In genomic region chr7:73308074-73308664, GRCh38 we compare ENCODE assay signal across 8 cellular contexts. TPM values are rescaled to one million over a fixed set of nuclear protein-coding genes. Genes with fewer than 3 reads are reported as not detected.
DNase-seq lines count a peak whose midpoint lies in the region; ATAC-seq and TF ChIP-seq lines count a peak whose summit lies in the region.

No MANE protein-coding gene starts in this region.

- H3K4me3 Mint-ChIP-seq in CD14-positive monocyte: peak overlapping the region; percentile 94 to 95
- H3K4me3 Mint-ChIP-seq in activated naive CD8-positive, alpha-beta T cell treated with anti-CD3 and anti-CD28 coated beads, Interleukin-2, amount 50 U/mL, for 24 hours: peak overlapping the region; percentile 95

- intact Hi-C loops in CD14-positive monocyte (cut with micrococcal nuclease) (no loop called here), stomach (cut with DNase I; ENCODE audit: low total_unique reads) (no loop called here)

- H3K27me3 Mint-ChIP-seq in CD14-positive monocyte (ENCODE audit: low read depth in 3 of 3): no peaks in the 10 kb centered on the region
- H3K27me3 Mint-ChIP-seq in activated naive CD8-positive, alpha-beta T cell treated with anti-CD3 and anti-CD28 coated beads, Interleukin-2, amount 50 U/mL, for 24 hours: no peaks in the 10 kb centered on the region

- TF ChIP-seq CTCF in CD14-positive monocyte (IDR thresholded peaks at IDR 0.05) (no peak), stomach (IDR thresholded peaks at IDR 0.05) (no peak)

- DNase-seq in CD14-positive monocyte (ENCODE audit: low spot score): no peak
- DNase-seq in activated naive CD8-positive, alpha-beta T cell treated with anti-CD3 and anti-CD28 coated beads, Interleukin-2, amount 50 U/mL, for 24 hours: no peak
- peak; percentile 5 for DNase-seq in iris pigment epithelial cell (ENCODE audit: low read depth)
- DNase-seq in stomach: no peak
- no peak for DNase-seq in stimulated activated CD4-positive, alpha-beta T cell treated with anti-CD3 and anti-CD28 coated beads, Interleukin-4, amount 100 ng/mL, for 24 hours
- DNase-seq in NCI-H524 (lab: John Stamatoyannopoulos, UW): no peak

- H3K4me1 Mint-ChIP-seq in CD14-positive monocyte: peaks cover 42% of the 10 kb centered on the region
- peaks cover 34% of the 10 kb centered on the region for H3K4me1 Mint-ChIP-seq in activated naive CD8-positive, alpha-beta T cell treated with anti-CD3 and anti-CD28 coated beads, Interleukin-2, amount 50 U/mL, for 24 hours

- H3K9me3 ChIP-seq in stomach: no peaks in the 10 kb centered on the region

- H3K4me1 ChIP-seq in stomach: peaks cover 8 to 22% (median 20%) of the 10 kb centered on the region in 4 donors

- peaks cover 32 to 36% of the 10 kb centered on the region in 2 donors for H3K36me3 Mint-ChIP-seq in CD14-positive monocyte
- H3K36me3 Mint-ChIP-seq in activated naive CD8-positive, alpha-beta T cell treated with anti-CD3 and anti-CD28 coated beads, Interleukin-2, amount 50 U/mL, for 24 hours (ENCODE audit: low read depth): peaks cover 23% of the 10 kb centered on the region

- H3K4me3 ChIP-seq in stomach: peak overlapping the region; percentile 62 to 94 (median 70)

- ATAC-seq in GM19372 (IDR thresholded peaks at IDR 0.05; ENCODE audit: low read depth, unreplicated experiment) (peak; percentile 40), HG03439 (IDR thresholded peaks at IDR 0.05; ENCODE audit: unreplicated experiment) (peak; percentile 35)
- peak; percentile 42 for ATAC-seq in activated naive CD8-positive, alpha-beta T cell treated with anti-CD3 and anti-CD28 coated beads, Interleukin-2, amount 50 U/mL, for 24 hours

- no peak for TF ChIP-seq EP300 in stomach (IDR thresholded peaks at IDR 0.05)

- peak overlapping the region; percentile 67 to 82 (median 79) for H3K27ac ChIP-seq in stomach

- TF ChIP-seq POLR2A in stomach (IDR thresholded peaks at IDR 0.05): no peak

- WGBS in stomach, 5 donors: 10 to 32% (median 13%) methylated on average over 19 to 43 of the region's 43 CpGs

- H3K36me3 ChIP-seq in stomach: peaks cover 24 to 43% (median 40%) of the 10 kb centered on the region in 4 donors

- H3K27ac Mint-ChIP-seq in CD14-positive monocyte: peak overlapping the region; percentile 69 to 89 (median 85)
- peak overlapping the region; percentile 95 for H3K27ac Mint-ChIP-seq in activated naive CD8-positive, alpha-beta T cell treated with anti-CD3 and anti-CD28 coated beads, Interleukin-2, amount 50 U/mL, for 24 hours

- no peaks in the 10 kb centered on the region for H3K9me3 Mint-ChIP-seq in CD14-positive monocyte
- H3K9me3 Mint-ChIP-seq in activated naive CD8-positive, alpha-beta T cell treated with anti-CD3 and anti-CD28 coated beads, Interleukin-2, amount 50 U/mL, for 24 hours: no peaks in the 10 kb centered on the region

- H3K27me3 ChIP-seq in stomach: no peaks in the 10 kb centered on the region

RNA-seq across cellular contexts. Expression of gene NSUN5, which starts 0.5 kb away (rescaled TPM):
- polyA plus RNA-seq in CD14-positive monocyte (10 to 100 TPM; 28.6 to 31.3 TPM), stomach (10 to 100 TPM; 22.4 to 26.9 (median 24.6) TPM)
- total RNA-seq in stomach: 10 to 100 TPM in 3 of 5 donors, 1 to 10 TPM in 1, not detected in 1; 6.7 to 97.3 (median 16.5) TPM

RNA-seq across cellular contexts. Expression of gene TRIM50, which starts 19.7 kb away (rescaled TPM):
- polyA plus RNA-seq in CD14-positive monocyte (not detected), stomach (10 to 100 TPM; 28.0 to 35.4 (median 31.7) TPM)
- 10 to 100 TPM in 4 of 5 donors, not detected in 1; 10.8 to 69.4 (median 32.1) TPM for total RNA-seq in stomach

RNA-seq across cellular contexts. Expression of gene FKBP6, which starts 19.8 kb away (rescaled TPM):
- polyA plus RNA-seq in CD14-positive monocyte: not detected
- not detected for total RNA-seq in stomach
- under 1 TPM in 1 of 3 donors, not detected in 2; 0.10 TPM for polyA plus RNA-seq in stomach

Comparison
In these comparisons a context has a peak if more than half of its experiments do, and no peak if none do; other contexts are left out.
1. RNA of gene TRIM50, which starts 19.7 kb away (polyA plus RNA-seq): 28.0 to 35.4 TPM in stomach; not detected in CD14-positive monocyte; every median in the first group is over 10 times any median in the second.
2. Peak in every context shown above with its lines, with median percentiles within 50 percentile points of each other: ATAC-seq.